20 cellular contexts compared by ENCODE assay signal in genomic region chr13:73326215-73326558, GRCh38.
A peak's percentile ranks its signal among the peaks of the same experiment; 100 is the strongest.
DNase-seq lines count a peak whose midpoint lies in the region; ATAC-seq and TF ChIP-seq lines count a peak whose summit lies in the region.
"Had no signal": no experiment of that assay in that cellular context is flagged by ENCODE, and none has a peak within 500 bp of the region (broad histone marks: within the 10 kb centered on the region; RNA-seq: fewer than 3 reads in every experiment).

No MANE protein-coding gene starts in this region.

- CTCF ChIA-PET in Calu3 (lab: Charles Lee), result interaction anchor here (1.0 to 1.5 kb wide), 4 partner anchors 8 to 185 kb away, joined by 3 to 4 read pairs (median 3); no protein-coding TSS in a partner anchor

- BruUV-seq in Calu3 (replicated peaks; lab: Mats Ljungman, UMichigan), result TSS peak; percentile 95

- peaks cover 11% of the 10 kb centered on the region for H3K4me1 Mint-ChIP-seq in Calu3 (ENCODE audit: low read depth, unreplicated experiment)
- H3K4me1 Mint-ChIP-seq: CD4-positive, CD25-positive, alpha-beta regulatory T cell; neural crest cell had no signal

- no peaks in the 10 kb centered on the region for H3K9me3 Mint-ChIP-seq in Calu3 (ENCODE audit: low read depth, unreplicated experiment)
- H3K9me3 Mint-ChIP-seq: activated naive CD8-positive, alpha-beta T cell treated with anti-CD3 and anti-CD28 coated beads, Interleukin-2, amount 10 ng/mL, durations not matched to agents 7 days and 5 days had no signal

- peaks cover 12% of the 10 kb centered on the region for H3K36me3 Mint-ChIP-seq in Calu3 (ENCODE audit: insufficient read depth, unreplicated experiment)
- H3K36me3 Mint-ChIP-seq: activated naive CD8-positive, alpha-beta T cell treated with anti-CD3 and anti-CD28 coated beads, Interleukin-2, amount 10 ng/mL, durations not matched to agents 7 days and 5 days; CD4-positive, CD25-positive, alpha-beta regulatory T cell had no signal

- H3K4me3 Mint-ChIP-seq in Calu3 (ENCODE audit: low read depth, unreplicated experiment), result no peak overlapping the region
- H3K4me3 Mint-ChIP-seq: activated naive CD8-positive, alpha-beta T cell treated with anti-CD3 and anti-CD28 coated beads, Interleukin-2, amount 10 ng/mL, durations not matched to agents 7 days and 5 days; CD4-positive, CD25-positive, alpha-beta regulatory T cell; neural crest cell had no signal

- TF ChIP-seq CTCF in Calu3 (IDR thresholded peaks at IDR 0.05; ENCODE audit: unreplicated experiment), result no peak

- intact Hi-C loops in Calu3 (cut with micrococcal nuclease; ENCODE audit: unreplicated experiment), result loop anchor here (5.0 kb wide), 5 partner anchors 41 to 376 kb away; no protein-coding TSS in a partner anchor
- intact Hi-C loops in left colon (cut with DNase I, micrococcal nuclease), result no loop called here
- intact Hi-C loops in left cardiac atrium (cut with DNase I), result no loop called here

- peak; percentile 17 for ATAC-seq in GM21447 (IDR thresholded peaks at IDR 0.05; ENCODE audit: unreplicated experiment)
- ATAC-seq in HG03196 (IDR thresholded peaks at IDR 0.05; ENCODE audit: unreplicated experiment), result peak; percentile 18
- ATAC-seq in left colon, result peak; percentile 76
- ATAC-seq in left cardiac atrium, result no peak

- peak overlapping the region; percentile 83 for H3K27ac Mint-ChIP-seq in Calu3 (ENCODE audit: unreplicated experiment)
- H3K27ac Mint-ChIP-seq: activated naive CD8-positive, alpha-beta T cell treated with anti-CD3 and anti-CD28 coated beads, Interleukin-2, amount 10 ng/mL, durations not matched to agents 7 days and 5 days; CD4-positive, CD25-positive, alpha-beta regulatory T cell had no signal

- H3K27me3 Mint-ChIP-seq in Calu3 (ENCODE audit: unreplicated experiment), result no peaks in the 10 kb centered on the region
- H3K27me3 Mint-ChIP-seq: CD4-positive, CD25-positive, alpha-beta regulatory T cell had no signal

- DNase-seq in Calu3, result no peak
- no peak for DNase-seq in left colon
- no peak for DNase-seq in DMS53 treated with DMSO at 0.1 percent for 48 hours (lab: John Stamatoyannopoulos, UW; ENCODE audit: unreplicated experiment)
- no peak for DNase-seq in GM19240 (ENCODE audit: insufficient read length, low spot score)
- DNase-seq in left cardiac atrium, result no peak
- no peak for DNase-seq in activated CD4-positive, alpha-beta T cell treated with anti-CD3 and anti-CD28 coated beads for 48 hours
- DNase-seq: activated CD4-positive, alpha-beta T cell treated with anti-CD3 and anti-CD28 coated beads, Interleukin-2, amount 50 U/mL, for 1 hour; activated naive CD8-positive, alpha-beta T cell treated with anti-CD3 and anti-CD28 coated beads, Interleukin-2, amount 10 ng/mL, durations not matched to agents 7 days and 5 days; activated T-cell treated with anti-CD3 and anti-CD28 coated beads, Interleukin-2, amount 50 U/mL, for 1 hour; CD4-positive, CD25-positive, alpha-beta regulatory T cell; esophagus squamous epithelium; head of caudate nucleus; KBM-7; NCI-H1092; NCI-H2171; NCI-H774; stomach had no signal

Comparison
In these comparisons a context has a peak if more than half of its experiments do, and no peak if none do; other contexts are left out.
1. ATAC-seq: peak in GM21447 (single experiment), HG03196 (single experiment) and left colon (single experiment); none in left cardiac atrium (0 of 2).